In the genomic region with DNA sequence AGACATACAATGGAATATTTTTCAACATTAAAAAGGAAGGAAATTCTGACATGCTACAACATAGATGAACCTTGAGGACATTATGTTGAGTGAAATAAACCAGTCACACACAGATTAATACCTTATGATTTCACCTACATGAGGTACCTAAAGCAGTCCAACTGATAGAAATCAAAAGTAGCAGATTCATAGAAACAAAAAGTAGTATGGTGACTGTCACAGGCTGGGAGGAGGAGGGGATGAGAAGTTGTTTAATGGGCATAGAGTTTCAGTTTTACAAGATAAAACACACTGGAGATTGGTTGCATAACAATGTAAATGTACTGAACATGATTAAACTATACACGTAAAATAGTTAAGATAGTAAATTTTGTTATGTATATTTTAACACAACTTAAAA, we compare ENCODE assay signal across 29 cellular contexts. TPM values are rescaled to one million over a fixed set of nuclear protein-coding genes. Genes with fewer than 3 reads are reported as not detected.
"Had no signal": no experiment of that assay in that cellular context is flagged by ENCODE, and none has a peak within 500 bp of the region (broad histone marks: within the 10 kb centered on the region; RNA-seq: fewer than 3 reads in every experiment).

No MANE protein-coding gene starts in this region.

- H3K79me2 ChIP-seq: parathyroid adenoma had no signal

- ATAC-seq: heart right ventricle, left lobe of liver, lower lobe of right lung, mucosa of descending colon, right cardiac atrium had no signal

- H3K27me3 Mint-ChIP-seq: activated naive CD4-positive, alpha-beta T cell treated with anti-CD3 and anti-CD28 coated beads, Interleukin-2, amount 50 U/mL, for 24 hours had no signal

- H3K4me3 ChIP-seq: heart right ventricle, lower lobe of right lung, mucosa of descending colon, stomach, suprapubic skin, tibial nerve had no signal

- H3K9me3 Mint-ChIP-seq: activated naive CD4-positive, alpha-beta T cell treated with anti-CD3 and anti-CD28 coated beads, Interleukin-2, amount 50 U/mL, for 24 hours; activated T-helper 2 cell treated with anti-CD3 and anti-CD28 coated beads, Interferon-gamma antibody, Interleukin-2, Interleukin-4, amounts not matched to agents 10 μg/mL and 5 μg/mL and 100 μg/mL, durations not matched to agents 14 hours and 24 hours and 36 hours; immature natural killer cell had no signal

- H3K27ac ChIP-seq: heart right ventricle, lower lobe of right lung, parathyroid adenoma, stomach, suprapubic skin, tibial nerve had no signal

- H3K9ac ChIP-seq: parathyroid adenoma had no signal

- H3K4me1 Mint-ChIP-seq: immature natural killer cell had no signal

- H3K4me3 Mint-ChIP-seq: activated naive CD4-positive, alpha-beta T cell treated with anti-CD3 and anti-CD28 coated beads, Interleukin-2, amount 50 U/mL, for 24 hours; immature natural killer cell had no signal

- FAIRE-seq: astrocyte had no signal

- DNase-seq: activated CD4-positive, alpha-beta T cell treated with anti-CD3 and anti-CD28 coated beads, Interleukin-2, amount 50 U/mL, for 48 hours; activated CD4-positive, CD25-positive, alpha-beta regulatory T cell treated with anti-CD3 and anti-CD28 coated beads, Interleukin-2, amount 50 U/mL, for 72 hours; central memory CD4-positive, alpha-beta T cell; dermis blood vessel endothelial cell; effector CD8-positive, alpha-beta T cell; erythroblast; foreskin fibroblast; heart right ventricle; immature natural killer cell; lower lobe of right lung; mesendoderm; mucosa of descending colon; nucleus accumbens; right cardiac atrium; stimulated activated CD4-positive, alpha-beta T cell treated with anti-CD3 and anti-CD28 coated beads, Interleukin-4, amount 100 ng/mL, for 4 hours; stomach; T-helper 9 cell had no signal

- H3K27ac Mint-ChIP-seq: activated naive CD4-positive, alpha-beta T cell treated with anti-CD3 and anti-CD28 coated beads, Interleukin-2, amount 50 U/mL, for 24 hours; activated T-helper 2 cell treated with anti-CD3 and anti-CD28 coated beads, Interferon-gamma antibody, Interleukin-2, Interleukin-4, amounts not matched to agents 10 μg/mL and 5 μg/mL and 100 μg/mL, durations not matched to agents 14 hours and 24 hours and 36 hours; immature natural killer cell had no signal

- H2AFZ ChIP-seq: parathyroid adenoma had no signal

- H3K36me3 Mint-ChIP-seq: activated naive CD4-positive, alpha-beta T cell treated with anti-CD3 and anti-CD28 coated beads, Interleukin-2, amount 50 U/mL, for 24 hours had no signal

- H3K4me1 ChIP-seq: heart right ventricle, lower lobe of right lung, parathyroid adenoma, stomach, suprapubic skin, tibial nerve had no signal

- H3K27me3 ChIP-seq: stomach, suprapubic skin, tibial nerve had no signal

- H3K9me3 ChIP-seq: heart right ventricle, lower lobe of right lung, mucosa of descending colon, stomach, suprapubic skin, tibial nerve had no signal

- H3K36me3 ChIP-seq: heart right ventricle, lower lobe of right lung, stomach, suprapubic skin, tibial nerve had no signal

RNA-seq across cellular contexts. Expression of a gene that starts 48.5 kb away (rescaled TPM):
- total RNA-seq: activated T-helper 2 cell treated with anti-CD3 and anti-CD28 coated beads, Interferon-gamma antibody, Interleukin-2, Interleukin-4, amounts not matched to agents 10 μg/mL and 5 μg/mL and 100 μg/mL, durations not matched to agents 14 hours and 24 hours and 36 hours; dermis blood vessel endothelial cell; fibroblast of lung; heart right ventricle; kidney epithelial cell; left lobe of liver; lower lobe of right lung; mucosa of descending colon; pulmonary artery endothelial cell; right cardiac atrium; stomach; tibial nerve; urinary bladder had no signal
- polyA plus RNA-seq: fibroblast of lung, heart right ventricle, immature natural killer cell, neural cell, right cardiac atrium, stomach, urinary bladder had no signal
